8 cellular contexts compared by ENCODE assay signal in the genomic region with DNA sequence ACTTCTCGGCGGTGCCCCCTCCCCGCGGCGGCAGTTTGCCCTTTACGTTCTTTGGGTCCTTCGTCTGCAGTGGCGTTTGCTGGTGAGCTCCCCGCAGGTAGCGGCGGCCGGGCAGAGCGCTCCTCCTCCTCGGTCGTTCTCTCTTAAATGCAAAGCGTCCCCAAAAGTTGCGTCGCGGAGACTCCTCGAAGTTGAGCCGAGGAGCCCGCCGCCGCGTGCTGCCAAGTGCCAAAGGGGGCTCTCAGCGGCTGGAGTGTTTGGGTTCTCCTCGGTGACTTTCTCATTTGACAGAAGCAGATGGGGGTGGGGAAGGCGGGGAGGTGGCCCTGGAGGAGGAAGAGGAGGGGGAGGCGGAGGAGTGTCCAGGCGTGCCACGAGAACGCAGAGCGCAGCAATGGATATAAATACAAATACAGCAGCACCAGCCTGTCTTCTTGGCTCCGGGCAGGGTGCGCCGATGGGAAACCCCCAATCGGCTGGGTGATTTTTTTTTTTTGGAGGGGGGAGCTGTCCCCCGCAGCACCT. TPM values are rescaled to one million over a fixed set of nuclear protein-coding genes. Genes with fewer than 3 reads are reported as not detected.
DNase-seq lines count a peak whose midpoint lies in the region; TF ChIP-seq lines count a peak whose summit lies in the region.

A gene (minus strand): TSS at position 259 of the 525 bp plus-strand sequence. CDS start 496 bp downstream, outside the sequence.

- H3K4me3 ChIP-seq in BE2C (ENCODE audit: low read depth, low read length) (peak within 1 kb of the TSS; percentile 15; the same call in 1 of the 2 replicates), HUES48 (ENCODE audit: low read depth, low read length) (peak within 1 kb of the TSS; percentile 80), muscle layer of colon (ENCODE audit: low read depth in 1 of 2, low read length in 2 of 2) (peak within 1 kb of the TSS; percentile 13 to 31), transverse colon (peak within 1 kb of the TSS in 2 of 4 donors; percentile 14 to 44)

- no peaks in the 10 kb centered on the region for H3K36me3 Mint-ChIP-seq in brain

- no peak for TF ChIP-seq CTCF in BE2C (IDR thresholded peaks at IDR 0.05; ENCODE audit: low read depth, low read length)
- TF ChIP-seq CTCF in brain (conservative IDR thresholded peaks at IDR 0.05) = no peak
- TF ChIP-seq CTCF in transverse colon (IDR thresholded peaks at IDR 0.05) = no peak

- intact Hi-C loops in transverse colon (cut with DNase I; ENCODE audit: low total_unique reads) = no loop called here

- H3K27ac Mint-ChIP-seq in brain = peak within 1 kb of the TSS; percentile 90 to 97 (median 97)

- H3K4me3 Mint-ChIP-seq in brain = peak within 1 kb of the TSS; percentile 92 to 97 (median 96)

- peaks cover 53% of the 10 kb centered on the region for H3K4me1 Mint-ChIP-seq in brain

- H3K27me3 ChIP-seq in BE2C (peaks cover 93% of the 10 kb centered on the region), HUES48 (ENCODE audit: control insufficient read depth, insufficient read depth, low read length) (peaks cover 73% of the 10 kb centered on the region), muscle layer of colon (ENCODE audit: control insufficient read depth in 1 of 2, insufficient read depth in 2 of 2, low read length in 2 of 2) (peaks cover 44 to 65% of the 10 kb centered on the region in 2 donors), transverse colon (peaks cover 96% of the 10 kb centered on the region)

- peaks cover 77% of the 10 kb centered on the region for H3K27me3 Mint-ChIP-seq in brain

- no peak for TF ChIP-seq EP300 in transverse colon (IDR thresholded peaks at IDR 0.05; ENCODE audit: low read depth)

- H3K4me1 ChIP-seq in BE2C (peaks cover 3% of the 10 kb centered on the region; the same call in 1 of the 2 replicates), HUES48 (ENCODE audit: control insufficient read depth, insufficient read depth, low read length) (peaks cover 62% of the 10 kb centered on the region), muscle layer of colon (ENCODE audit: insufficient read depth, low read length) (peaks cover 7% of the 10 kb centered on the region), transverse colon (peaks cover 0 to 40% (median 29%) of the 10 kb centered on the region in 4 donors)

- H3K9ac ChIP-seq in HUES48 (ENCODE audit: low read depth, low read length) (peak within 1 kb of the TSS; percentile 72), muscle layer of colon (ENCODE audit: low read length) (no peak within 1 kb of the TSS)

- H3K36me3 ChIP-seq in BE2C (no peaks in the 10 kb centered on the region), HUES48 (ENCODE audit: control insufficient read depth, insufficient read depth, low read length) (no peaks in the 10 kb centered on the region), muscle layer of colon (ENCODE audit: insufficient read depth, low read length) (no peaks in the 10 kb centered on the region), transverse colon (no peaks in the 10 kb centered on the region)

- H3K9me3 ChIP-seq in BE2C = no peaks in the 10 kb centered on the region
- no peaks in the 10 kb centered on the region for H3K9me3 ChIP-seq in HUES48 (ENCODE audit: control insufficient read depth, insufficient read depth, low read length)
- H3K9me3 ChIP-seq in muscle layer of colon (ENCODE audit: low read length) = no peaks in the 10 kb centered on the region
- no peaks in the 10 kb centered on the region for H3K9me3 ChIP-seq in transverse colon

- DNase-seq in BE2C = no peak
- DNase-seq in foreskin melanocyte = no peak
- DNase-seq in transverse colon = no peak
- no peak for DNase-seq in NCI-H2227 treated with DMSO at 0.1 percent for 48 hours (lab: John Stamatoyannopoulos, UW)
- DNase-seq in AG20443 (ENCODE audit: low spot score) = no peak

- WGBS in transverse colon (ENCODE audit: low coverage in 1 of 2), 2 donors = 3% methylated on average over 33 of the region's 38 CpGs; no CpG with 5 or more reads in 1 of the 2 donors

- H3K27ac ChIP-seq in HUES48 (ENCODE audit: low read depth, low read length) (peak within 1 kb of the TSS; percentile 35), muscle layer of colon (ENCODE audit: low read depth, low read length) (no peak within 1 kb of the TSS), transverse colon (no peak within 1 kb of the TSS)

- TF ChIP-seq POLR2A in transverse colon (IDR thresholded peaks at IDR 0.05) = no peak

- in situ Hi-C loops in transverse colon (cut with MboI; ENCODE audit: low pct_ligation_motif_present in 1 of 4, low pct_unique_long_range_greater_than_20kb in 1 of 4, low sequenced_read_pairs in 3 of 4) = no loop called here

- no peaks in the 10 kb centered on the region for H3K9me3 Mint-ChIP-seq in brain

RNA-seq across cellular contexts. Expression of the gene that starts here (rescaled TPM):
- not detected for polyA plus RNA-seq in BE2C (2012; ENCODE audit: insufficient read depth, insufficient read length, low read depth)
- polyA plus RNA-seq in brain (ENCODE audit: insufficient read depth, low read depth, low replicate concordance) = 4.9 TPM
- not detected for total RNA-seq in transverse colon
